In the genomic region with DNA sequence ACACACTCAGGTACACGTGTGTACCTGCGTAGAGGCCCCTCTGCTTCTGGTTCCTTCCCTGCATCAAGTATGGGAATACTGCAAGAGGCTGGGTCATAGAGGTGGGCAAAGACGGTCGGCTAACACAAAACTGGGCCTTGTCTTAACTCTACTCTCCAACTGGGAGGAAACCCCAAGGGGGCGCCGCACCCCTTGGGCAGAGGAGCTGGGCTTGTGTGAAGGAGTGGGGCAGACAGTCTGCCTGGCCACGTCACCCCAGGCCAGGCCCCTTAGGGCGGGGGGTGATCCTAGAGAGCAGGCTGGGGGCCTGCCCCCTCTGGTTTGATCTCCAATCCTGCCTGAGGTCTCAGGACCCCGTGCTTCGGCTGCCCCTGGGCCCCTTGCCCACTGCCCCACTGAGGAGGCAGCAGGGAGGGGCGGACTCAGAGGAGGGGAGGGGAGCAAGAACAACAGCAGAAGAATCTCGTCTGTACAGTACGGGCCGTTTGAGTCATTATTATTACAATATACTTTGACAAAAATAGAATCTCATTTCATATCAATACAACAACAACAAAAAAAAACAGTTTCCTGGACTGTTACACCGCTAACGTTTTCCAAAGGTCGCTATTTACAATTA, we compare ENCODE assay signal across 11 cellular contexts. TPM values are rescaled to one million over a fixed set of nuclear protein-coding genes. Genes with fewer than 3 reads are reported as not detected.
DNase-seq lines count a peak whose midpoint lies in the region; ATAC-seq, FAIRE-seq and TF ChIP-seq lines count a peak whose summit lies in the region.
"Had no signal": no experiment of that assay in that cellular context is flagged by ENCODE, and none has a peak within 500 bp of the region (broad histone marks: within the 10 kb centered on the region; RNA-seq: fewer than 3 reads in every experiment).

No MANE protein-coding gene starts in this region.

- H3K4me3 ChIP-seq in Panc1 (ENCODE audit: low read depth in 2 of 2, low read length in 2 of 2) (no peak overlapping the region), fibroblast of mammary gland (ENCODE audit: control insufficient read depth, low read depth, low read length) (no peak overlapping the region), subcutaneous abdominal adipose tissue (ENCODE audit: low read depth in 1 of 5, low read length in 5 of 5) (no peak overlapping the region), pancreas (no peak overlapping the region)

- POLR2A ChIA-PET in Panc1 (lab: Charles Lee) = no interaction called here

- peak; percentile 43; the same call in 1 of the 2 replicates for ATAC-seq in Panc1
- no peak for ATAC-seq in HG02870 (IDR thresholded peaks at IDR 0.05; ENCODE audit: unreplicated experiment)
- no peak for ATAC-seq in pancreas

- no peak for FAIRE-seq in pancreas (lab: Jason Lieb, UNC)
- FAIRE-seq: colon had no signal

- peak; percentile 24 for DNase-seq in activated CD4-positive, alpha-beta T cell treated with anti-CD3 and anti-CD28 coated beads for 48 hours
- DNase-seq in activated CD4-positive, alpha-beta T cell treated with anti-CD3 and anti-CD28 coated beads, Interleukin-2, amount 50 U/mL, for 48 hours = no peak
- DNase-seq in Panc1 (ENCODE audit: low read depth, low spot score) = no peak
- peak; percentile 65 for DNase-seq in fibroblast of mammary gland (ENCODE audit: low read depth)
- DNase-seq in pancreas = no peak
- DNase-seq in SHP77 (lab: John Stamatoyannopoulos, UW) = no peak
- DNase-seq: C1 segment of cervical spinal cord; stimulated activated CD8-positive, alpha-beta memory T cell treated with anti-CD3 and anti-CD28 coated beads, Interleukin-4, amount 100 ng/mL, for 48 hours had no signal

- no peak for TF ChIP-seq CTCF in Panc1 (IDR thresholded peaks at IDR 0.05)
- peak; percentile 24 for TF ChIP-seq CTCF in fibroblast of mammary gland (conservative IDR thresholded peaks at IDR 0.05; ENCODE audit: control insufficient read depth, insufficient read depth, low read depth, low read length)
- no peak for TF ChIP-seq CTCF in pancreas (IDR thresholded peaks at IDR 0.05)

- CTCF ChIA-PET in Panc1 (lab: Charles Lee) = interaction anchor here (0.6 to 1.0 kb wide), 3 partner anchors 15 to 39 kb away, joined by 3 to 4 read pairs (median 3); no protein-coding TSS in a partner anchor

- intact Hi-C loops in Panc1 (cut with micrococcal nuclease; ENCODE audit: unreplicated experiment) = loop anchor here (5.0 to 10.0 kb wide), 2 partner anchors 59 to 106 kb away; a partner anchor contains a TSS
- intact Hi-C loops in pancreas (cut with DNase I) = no loop called here

- WGBS in pancreas, 2 donors = 72 to 77% methylated on average over 17 of the region's 17 CpGs

- no peaks in the 10 kb centered on the region for H3K27me3 ChIP-seq in Panc1 (ENCODE audit: control insufficient read depth, insufficient read depth, low read length)
- no peaks in the 10 kb centered on the region for H3K27me3 ChIP-seq in subcutaneous abdominal adipose tissue (ENCODE audit: control insufficient read depth in 5 of 5, insufficient read depth in 4 of 5, low read length in 5 of 5)
- no peaks in the 10 kb centered on the region for H3K27me3 ChIP-seq in pancreas

- BruUV-seq in Panc1 (replicated peaks; lab: Mats Ljungman, UMichigan) = no TSS peak

- H3K9me3 ChIP-seq in Panc1 (ENCODE audit: control insufficient read depth, insufficient read depth, low read depth, low read length) (no peaks in the 10 kb centered on the region), subcutaneous abdominal adipose tissue (ENCODE audit: control insufficient read depth in 5 of 5, low read length in 5 of 5) (no peaks in the 10 kb centered on the region), pancreas (no peaks in the 10 kb centered on the region)

- H3K9ac ChIP-seq in subcutaneous abdominal adipose tissue (ENCODE audit: low read length in 5 of 5) = no peak overlapping the region

- in situ Hi-C loops in Panc1 (cut with HindIII; ENCODE audit: low pct_unique_long_range_greater_than_20kb, low sequenced_read_pairs) = no loop called here

- H3K27ac ChIP-seq in Panc1 (ENCODE audit: low read length) = no peak overlapping the region
- peak overlapping the region; percentile 41 for H3K27ac ChIP-seq in subcutaneous abdominal adipose tissue (ENCODE audit: low read depth, low read length)
- H3K27ac ChIP-seq in pancreas = no peak overlapping the region

- no peaks in the 10 kb centered on the region; the same call in 1 of the 2 replicates for H3K36me3 ChIP-seq in Panc1 (ENCODE audit: control insufficient read depth, insufficient read depth, low read length)
- H3K36me3 ChIP-seq in subcutaneous abdominal adipose tissue (ENCODE audit: control insufficient read depth in 5 of 5, insufficient read depth in 5 of 5, low read length in 5 of 5) = peaks cover 3 to 62% (median 48%) of the 10 kb centered on the region in 5 donors
- H3K36me3 ChIP-seq in pancreas = peaks cover 3 to 50% (median 12%) of the 10 kb centered on the region in 3 donors

- H3K4me1 ChIP-seq in Panc1 (ENCODE audit: control insufficient read depth, insufficient read depth, low read length) (no peaks in the 10 kb centered on the region), subcutaneous abdominal adipose tissue (ENCODE audit: control insufficient read depth in 5 of 5, insufficient read depth in 5 of 5, low read length in 5 of 5) (peaks cover 8 to 34% (median 30%) of the 10 kb centered on the region in 5 donors), pancreas (peaks cover 0 to 4% (median 0%) of the 10 kb centered on the region in 3 donors)

RNA-seq across cellular contexts. Expression of a gene that starts 34.7 kb away (rescaled TPM):
- total RNA-seq in Panc1 (2021; ENCODE audit: unreplicated experiment) (30.9 TPM), pancreas (10 to 100 TPM; 19.1 to 31.8 (median 26.2) TPM)
- polyA plus RNA-seq in Panc1 (2012; ENCODE audit: insufficient read length) = 35.0 TPM
- 10 to 100 TPM; 15.7 to 20.0 TPM for polyA plus RNA-seq in pancreas

Comparison
In these comparisons a context has a peak if more than half of its experiments do, and no peak if none do; other contexts are left out.
1. DNase-seq: peak in activated CD4-positive, alpha-beta T cell treated with anti-CD3 and anti-CD28 coated beads for 48 hours (single experiment) and fibroblast of mammary gland (single experiment); none in activated CD4-positive, alpha-beta T cell treated with anti-CD3 and anti-CD28 coated beads, Interleukin-2, amount 50 U/mL, for 48 hours (0 of 2), Panc1 (single experiment), pancreas (0 of 6) and SHP77 (0 of 2).